Comparison of ENCODE assay signal across 11 cellular contexts in genomic region chr1:10251325-10252103, GRCh38. TPM values are rescaled to one million over a fixed set of nuclear protein-coding genes. Genes with fewer than 3 reads are reported as not detected.
DNase-seq lines count a peak whose midpoint lies in the region; ATAC-seq, FAIRE-seq and TF ChIP-seq lines count a peak whose summit lies in the region.
"Had no signal": no experiment of that assay in that cellular context is flagged by ENCODE, and none has a peak within 500 bp of the region (broad histone marks: within the 10 kb centered on the region; RNA-seq: fewer than 3 reads in every experiment).

No MANE protein-coding gene starts in this region.

- no peak overlapping the region for H2AFZ ChIP-seq in smooth muscle cell (ENCODE audit: low read depth)

- H3K27me3 Mint-ChIP-seq in activated CD8-positive, alpha-beta T cell treated with anti-CD3 and anti-CD28 coated beads for 36 hours, result no peaks in the 10 kb centered on the region
- H3K27me3 Mint-ChIP-seq in activated CD8-positive, alpha-beta T cell treated with anti-CD3 and anti-CD28 coated beads, Interleukin-2, amount 10 ng/mL, durations not matched to agents 7 days and 5 days (ENCODE audit: low read depth), result no peaks in the 10 kb centered on the region

- intact Hi-C loops in activated CD8-positive, alpha-beta T cell treated with anti-CD3 and anti-CD28 coated beads for 36 hours (cut with micrococcal nuclease), result no loop called here

- peak overlapping the region; percentile 24 for H3K27ac ChIP-seq in smooth muscle cell (ENCODE audit: low read depth)

- H3K4me1 Mint-ChIP-seq in activated CD8-positive, alpha-beta T cell treated with anti-CD3 and anti-CD28 coated beads for 36 hours (ENCODE audit: low read depth), result peaks cover 4% of the 10 kb centered on the region
- no peaks in the 10 kb centered on the region for H3K4me1 Mint-ChIP-seq in activated CD8-positive, alpha-beta T cell treated with anti-CD3 and anti-CD28 coated beads, Interleukin-2, amount 10 ng/mL, durations not matched to agents 7 days and 5 days (ENCODE audit: low read depth)

- H3K36me3 ChIP-seq in smooth muscle cell (ENCODE audit: low read depth), result no peaks in the 10 kb centered on the region

- CTCF ChIA-PET in activated CD8-positive, alpha-beta T cell treated with anti-CD3 and anti-CD28 coated beads for 36 hours (lab: Charles Lee), result interaction anchor here (5.8 kb wide), 1 partner anchor 42 kb away, joined by 23 read pairs; the partner anchor contains the start of gene KIF1B
- CTCF ChIA-PET in activated CD8-positive, alpha-beta T cell treated with anti-CD3 and anti-CD28 coated beads, Interleukin-2, amount 10 ng/mL, durations not matched to agents 7 days and 5 days (lab: Charles Lee), result interaction anchor here (0.6 to 1.5 kb wide), 2 partner anchors 41 to 42 kb away, joined by 3 to 4 read pairs; partner anchors contain the start of gene KIF1B

- H3K9ac ChIP-seq in smooth muscle cell (ENCODE audit: low read depth), result no peak overlapping the region

- no peak for FAIRE-seq in RCC 7860 (lab: Jason Lieb, UNC)
- FAIRE-seq: keratinocyte had no signal

- no peaks in the 10 kb centered on the region for H3K4me1 ChIP-seq in smooth muscle cell (ENCODE audit: low read depth)

- no peak overlapping the region for H3K27ac Mint-ChIP-seq in activated CD8-positive, alpha-beta T cell treated with anti-CD3 and anti-CD28 coated beads for 36 hours
- no peak overlapping the region for H3K27ac Mint-ChIP-seq in activated CD8-positive, alpha-beta T cell treated with anti-CD3 and anti-CD28 coated beads, Interleukin-2, amount 10 ng/mL, durations not matched to agents 7 days and 5 days

- no peaks in the 10 kb centered on the region for H3K36me3 Mint-ChIP-seq in activated CD8-positive, alpha-beta T cell treated with anti-CD3 and anti-CD28 coated beads for 36 hours (ENCODE audit: low read depth)
- no peaks in the 10 kb centered on the region for H3K36me3 Mint-ChIP-seq in activated CD8-positive, alpha-beta T cell treated with anti-CD3 and anti-CD28 coated beads, Interleukin-2, amount 10 ng/mL, durations not matched to agents 7 days and 5 days (ENCODE audit: low read depth)

- H3K79me2 ChIP-seq in smooth muscle cell (ENCODE audit: low read depth), result peaks cover 72% of the 10 kb centered on the region

- ATAC-seq in activated CD8-positive, alpha-beta T cell treated with anti-CD3 and anti-CD28 coated beads for 36 hours, result peak; percentile 69
- no peak for ATAC-seq in activated CD8-positive, alpha-beta T cell treated with anti-CD3 and anti-CD28 coated beads, Interleukin-2, amount 10 ng/mL, durations not matched to agents 7 days and 5 days
- no peak for ATAC-seq in HG02885 (IDR thresholded peaks at IDR 0.05; ENCODE audit: poor library complexity, unreplicated experiment)

- DNase-seq in activated CD8-positive, alpha-beta T cell treated with anti-CD3 and anti-CD28 coated beads for 36 hours, result no peak
- no peak for DNase-seq in activated CD8-positive, alpha-beta T cell treated with anti-CD3 and anti-CD28 coated beads, Interleukin-2, amount 10 ng/mL, durations not matched to agents 7 days and 5 days
- DNase-seq in RCC 7860 (ENCODE audit: low spot score) (peak; percentile 27), fibroblast of gingiva (ENCODE audit: low read depth) (peak; percentile 6), smooth muscle cell (lab: John Stamatoyannopoulos, UW; ENCODE audit: unreplicated experiment) (no peak), HuH-7.5 (ENCODE audit: low spot score) (no peak), NCI-H2107 (lab: John Stamatoyannopoulos, UW) (no peak)
- DNase-seq: stimulated activated naive CD4-positive, alpha-beta T cell had no signal

- no peaks in the 10 kb centered on the region for H3K9me3 ChIP-seq in smooth muscle cell (replicated peaks; ENCODE audit: low read depth)

- no peak overlapping the region for H3K4me3 ChIP-seq in smooth muscle cell

- peaks cover 7% of the 10 kb centered on the region for H3F3A ChIP-seq in smooth muscle cell (ENCODE audit: low read depth)

- H3K4me3 Mint-ChIP-seq in activated CD8-positive, alpha-beta T cell treated with anti-CD3 and anti-CD28 coated beads for 36 hours, result no peak overlapping the region
- no peak overlapping the region for H3K4me3 Mint-ChIP-seq in activated CD8-positive, alpha-beta T cell treated with anti-CD3 and anti-CD28 coated beads, Interleukin-2, amount 10 ng/mL, durations not matched to agents 7 days and 5 days
- H3K4me3 Mint-ChIP-seq: neural crest cell had no signal

- POLR2A ChIA-PET in activated CD8-positive, alpha-beta T cell treated with anti-CD3 and anti-CD28 coated beads for 36 hours (lab: Charles Lee), result interaction anchor here (0.6 kb wide), 1 partner anchor 11 kb away, joined by 3 read pairs; no protein-coding TSS in a partner anchor
- POLR2A ChIA-PET in activated CD8-positive, alpha-beta T cell treated with anti-CD3 and anti-CD28 coated beads, Interleukin-2, amount 10 ng/mL, durations not matched to agents 7 days and 5 days (lab: Charles Lee), result no interaction called here

- H4K20me1 ChIP-seq in smooth muscle cell (ENCODE audit: low read depth), result peaks cover 99% of the 10 kb centered on the region

- no peak overlapping the region for H3K4me2 ChIP-seq in smooth muscle cell

- WGBS in smooth muscle cell (ENCODE audit: low lambda C conversion rate), result 82% methylated on average over 9 of the region's 9 CpGs

- no peaks in the 10 kb centered on the region for H3K9me3 Mint-ChIP-seq in activated CD8-positive, alpha-beta T cell treated with anti-CD3 and anti-CD28 coated beads for 36 hours
- H3K9me3 Mint-ChIP-seq in activated CD8-positive, alpha-beta T cell treated with anti-CD3 and anti-CD28 coated beads, Interleukin-2, amount 10 ng/mL, durations not matched to agents 7 days and 5 days (ENCODE audit: insufficient read depth), result no peaks in the 10 kb centered on the region

- no peaks in the 10 kb centered on the region for H3K27me3 ChIP-seq in smooth muscle cell (ENCODE audit: low read depth)

- no peak for TF ChIP-seq CTCF in activated CD8-positive, alpha-beta T cell treated with anti-CD3 and anti-CD28 coated beads for 36 hours (IDR thresholded peaks at IDR 0.05)
- no peak for TF ChIP-seq CTCF in smooth muscle cell (IDR thresholded peaks at IDR 0.05; ENCODE audit: borderline replicate concordance, insufficient read depth, poor library complexity, severe bottlenecking)

RNA-seq across cellular contexts. Expression of gene KIF1B, which starts 41.1 kb away (rescaled TPM):
- total RNA-seq in activated CD8-positive, alpha-beta T cell treated with anti-CD3 and anti-CD28 coated beads for 36 hours, result 1 to 10 TPM; 7.1 to 8.9 TPM
- total RNA-seq in activated CD8-positive, alpha-beta T cell treated with anti-CD3 and anti-CD28 coated beads, Interleukin-2, amount 10 ng/mL, durations not matched to agents 7 days and 5 days, result 1 to 10 TPM; 9.2 to 9.6 TPM
- 29.6 and 34.3 TPM in 2 replicates for total RNA-seq in smooth muscle cell
- 9.1 and 15.1 TPM in 2 replicates for polyA plus RNA-seq in smooth muscle cell

Comparison
In these comparisons a context has a peak if more than half of its experiments do, and no peak if none do; other contexts are left out.
1. DNase-seq: peak in RCC 7860 (single experiment) and fibroblast of gingiva (single experiment); none in activated CD8-positive, alpha-beta T cell treated with anti-CD3 and anti-CD28 coated beads for 36 hours (single experiment), activated CD8-positive, alpha-beta T cell treated with anti-CD3 and anti-CD28 coated beads, Interleukin-2, amount 10 ng/mL, durations not matched to agents 7 days and 5 days (single experiment), smooth muscle cell (single experiment), HuH-7.5 (single experiment) and NCI-H2107 (single experiment).